In the genomic region with DNA sequence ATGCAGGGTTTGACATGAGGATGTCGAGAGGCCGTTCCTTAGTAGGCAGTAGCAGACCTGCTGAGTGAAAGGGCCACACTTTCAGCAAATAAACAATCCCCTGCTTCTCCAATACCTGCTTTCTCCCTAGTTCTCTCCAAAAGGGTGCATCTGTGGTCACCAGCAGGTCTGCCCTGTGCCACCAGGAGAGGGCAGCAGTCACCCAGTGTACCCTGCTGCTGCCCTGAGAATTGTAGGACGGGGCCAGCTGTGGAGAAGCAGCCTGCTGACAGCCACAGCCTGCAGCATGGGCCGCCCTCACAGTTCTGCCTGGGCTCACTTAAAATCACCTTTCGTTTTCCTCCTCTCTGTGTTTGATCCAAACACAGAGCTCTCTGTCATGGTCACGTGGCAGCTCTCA, we compare ENCODE assay signal across 12 cellular contexts. TPM values are rescaled to one million over a fixed set of nuclear protein-coding genes. Genes with fewer than 3 reads are reported as not detected.
DNase-seq lines count a peak whose midpoint lies in the region; ATAC-seq, FAIRE-seq and TF ChIP-seq lines count a peak whose summit lies in the region.
"Not testable (repeated sequence)": the region's sequence is repeated elsewhere in the genome, so short reads cannot be mapped to it uniquely, and the experiment has no call there.
"Had no signal": no experiment of that assay in that cellular context is flagged by ENCODE, and none has a peak within 500 bp of the region (broad histone marks: within the 10 kb centered on the region; RNA-seq: fewer than 3 reads in every experiment).

No MANE protein-coding gene starts in this region.

- peaks cover 19% of the 10 kb centered on the region for H3K4me1 ChIP-seq in HepG2 (ENCODE audit: insufficient read depth, low read length)

- in situ Hi-C loops in HepG2 (cut with HindIII; ENCODE audit: extremely low pct_ligation_motif_present, low pct_unique_long_range_greater_than_20kb): not testable (repeated sequence)

- not testable (repeated sequence) for H2AFZ ChIP-seq in HepG2 (ENCODE audit: low read length)

- H3K4me3 ChIP-seq in AG10803 (ENCODE audit: low read length); HepG2 (replicated peaks in 1 of 3; ENCODE audit: insufficient read depth in 1 of 3, low read depth in 2 of 3, low read length in 3 of 3): not testable (repeated sequence)

- H3K9me3 Mint-ChIP-seq in activated CD4-positive, alpha-beta memory T cell treated with anti-CD3 and anti-CD28 coated beads, Interleukin-2, amount 10 ng/mL, durations not matched to agents 7 days and 5 days: not testable (repeated sequence)

- peak; percentile 58 for TF ChIP-seq RAD21 in HepG2 (CRISPR knock-in tag; IDR thresholded peaks at IDR 0.05)

- TF ChIP-seq POLR2A in HepG2 (IDR thresholded peaks at IDR 0.05; ENCODE audit: insufficient read depth in 1 of 2, low read depth in 2 of 2, low read length in 2 of 2): not testable (repeated sequence)

- H3K9ac ChIP-seq in HepG2 (ENCODE audit: insufficient read depth, low read depth, low read length): not testable (repeated sequence)

- H3K79me2 ChIP-seq in HepG2 (ENCODE audit: insufficient read depth, low read length): not testable (repeated sequence)

- FAIRE-seq in HepG2 (lab: Jason Lieb, UNC): not testable (repeated sequence)

- not testable (repeated sequence) for BruUV-seq in HepG2 (replicated peaks; lab: Mats Ljungman, UMichigan)

- not testable (repeated sequence) for H3K36me3 Mint-ChIP-seq in activated CD4-positive, alpha-beta memory T cell treated with anti-CD3 and anti-CD28 coated beads, Interleukin-2, amount 10 ng/mL, durations not matched to agents 7 days and 5 days (ENCODE audit: low read depth)

- not testable (repeated sequence) for H4K20me1 ChIP-seq in HepG2 (ENCODE audit: insufficient read depth, low read length)

- not testable (repeated sequence) for H3K4me3 Mint-ChIP-seq in activated CD4-positive, alpha-beta memory T cell treated with anti-CD3 and anti-CD28 coated beads, Interleukin-2, amount 10 ng/mL, durations not matched to agents 7 days and 5 days

- peaks cover 22% of the 10 kb centered on the region for H3K4me1 Mint-ChIP-seq in activated CD4-positive, alpha-beta memory T cell treated with anti-CD3 and anti-CD28 coated beads, Interleukin-2, amount 10 ng/mL, durations not matched to agents 7 days and 5 days

- intact Hi-C loops in HepG2 (cut with micrococcal nuclease; ENCODE audit: unreplicated experiment): not testable (repeated sequence)

- TF ChIP-seq CTCF in AG10803 (conservative IDR thresholded peaks at IDR 0.05; ENCODE audit: low read length) (peak; percentile 48), HepG2 (CRISPR knock-in tag; IDR thresholded peaks at IDR 0.05) (peak; percentile 88)

- H3K4me2 ChIP-seq in HepG2 (ENCODE audit: low read depth, low read length): not testable (repeated sequence)

- ATAC-seq in HepG2: not testable (repeated sequence)

- H3K36me3 ChIP-seq in HepG2 (replicated peaks in 1 of 2; ENCODE audit: control insufficient read depth in 1 of 2, insufficient read depth in 2 of 2, low read length in 2 of 2): not testable (repeated sequence)

- not testable (repeated sequence) for H3K27me3 ChIP-seq in HepG2 (ENCODE audit: control insufficient read depth in 1 of 2, insufficient read depth in 2 of 2, low read length in 2 of 2)

- H3K27me3 Mint-ChIP-seq in activated CD4-positive, alpha-beta memory T cell treated with anti-CD3 and anti-CD28 coated beads, Interleukin-2, amount 10 ng/mL, durations not matched to agents 7 days and 5 days: not testable (repeated sequence)

- not testable (repeated sequence) for H3K27ac Mint-ChIP-seq in activated CD4-positive, alpha-beta memory T cell treated with anti-CD3 and anti-CD28 coated beads, Interleukin-2, amount 10 ng/mL, durations not matched to agents 7 days and 5 days

- DNase-seq in AG10803 (ENCODE audit: low read depth) (peak; percentile 27), LHCN-M2 (ENCODE audit: low read depth) (peak; percentile 14), RPMI8226 (peak; percentile 41), HepG2 (ENCODE audit: low spot score) (peak; percentile 28)
- DNase-seq in activated CD4-positive, alpha-beta memory T cell treated with anti-CD3 and anti-CD28 coated beads, Interleukin-2, amount 10 ng/mL, durations not matched to agents 7 days and 5 days: peak; percentile 54
- peak; percentile 49 to 63 for DNase-seq in activated T-cell treated with anti-CD3 and anti-CD28 coated beads, Interleukin-2, amount 50 U/mL, for 48 hours
- DNase-seq in effector CD4-positive, alpha-beta T cell: peak; percentile 3
- peak; percentile 23 for DNase-seq in stimulated activated CD4-positive, alpha-beta T cell treated with anti-CD3 and anti-CD28 coated beads, Interleukin-15, amount 100 ng/mL, for 24 hours

- CTCF ChIA-PET in activated CD4-positive, alpha-beta memory T cell treated with anti-CD3 and anti-CD28 coated beads, Interleukin-2, amount 10 ng/mL, durations not matched to agents 7 days and 5 days (lab: Charles Lee); HepG2 (lab: Yijun Ruan, JAX; ENCODE audit: low intra/inter-chr PET ratio, low total read pairs): not testable (repeated sequence)

- WGBS in HepG2 (ENCODE audit: low lambda C conversion rate): 3% methylated on average over 2 of the region's 6 CpGs

- H3K9me3 ChIP-seq in HepG2 (ENCODE audit: low read length): not testable (repeated sequence)

- TF ChIP-seq EP300 in HepG2 (IDR thresholded peaks at IDR 0.05; ENCODE audit: low read depth in 2 of 2, low read length in 2 of 2); HepG2 (CRISPR knock-in tag; IDR thresholded peaks at IDR 0.05; ENCODE audit: borderline replicate concordance): not testable (repeated sequence)

- H3K27ac ChIP-seq in HepG2 (ENCODE audit: extremely low read length, insufficient read depth, low read length): not testable (repeated sequence)

- POLR2A ChIA-PET in activated CD4-positive, alpha-beta memory T cell treated with anti-CD3 and anti-CD28 coated beads, Interleukin-2, amount 10 ng/mL, durations not matched to agents 7 days and 5 days (lab: Charles Lee); HepG2 (lab: Yijun Ruan, JAX): not testable (repeated sequence)

RNA-seq across cellular contexts. Expression of gene FAM90A26, which starts 11.8 kb away (rescaled TPM):
- not detected in 2 replicates for total RNA-seq in LHCN-M2 (2014; rRNA removed)
- polyA plus RNA-seq in LHCN-M2 (2012): not detected
- not detected for total RNA-seq in activated CD4-positive, alpha-beta memory T cell treated with anti-CD3 and anti-CD28 coated beads, Interleukin-2, amount 10 ng/mL, durations not matched to agents 7 days and 5 days
- not detected in 2 replicates for total RNA-seq in HepG2 (2016; rRNA removed; fragmentation: Illumina TruSeq; extraction: Trizol)
- total RNA-seq in HepG2 (2016; cell fraction: cytosol; rRNA removed; fragmentation: Illumina TruSeq; extraction: Trizol; ENCODE audit: low read depth): not detected in 2 replicates
- total RNA-seq in HepG2 (2016; cell fraction: insoluble cytoplasmic fraction; rRNA removed; fragmentation: Illumina TruSeq; extraction: Trizol): not detected in 2 replicates
- not detected in 2 replicates for total RNA-seq in HepG2 (2016; cell fraction: membrane; rRNA removed; fragmentation: Illumina TruSeq; extraction: Trizol)
- total RNA-seq in HepG2 (2016; cell fraction: nucleus; rRNA removed; fragmentation: Illumina TruSeq; extraction: Trizol): not detected in 2 replicates
- not detected in 2 replicates for polyA plus RNA-seq in HepG2 (2011; rRNA removed)
- not detected in 2 replicates for polyA plus RNA-seq in HepG2 (2011; cell fraction: cytosol; rRNA removed)
- not detected in 2 replicates for polyA plus RNA-seq in HepG2 (2011; cell fraction: nucleus; rRNA removed)
- not detected in 2 replicates for polyA plus RNA-seq in HepG2 (2012)
- polyA plus RNA-seq in HepG2 (2016; cell fraction: cytosol; fragmentation: Illumina TruSeq; extraction: Trizol; ENCODE audit: low read depth): not detected in 2 replicates
- polyA plus RNA-seq in HepG2 (2016; cell fraction: insoluble cytoplasmic fraction; fragmentation: Illumina TruSeq; extraction: Trizol; ENCODE audit: low read depth): not detected in 2 replicates
- polyA plus RNA-seq in HepG2 (2016; cell fraction: membrane; fragmentation: Illumina TruSeq; extraction: Trizol; ENCODE audit: low read depth): not detected in 2 replicates
- not detected in 2 replicates for polyA plus RNA-seq in HepG2 (2016; cell fraction: nucleus; fragmentation: Illumina TruSeq; extraction: Trizol; ENCODE audit: insufficient read depth, low read depth)
- polyA minus RNA-seq in HepG2 (2011; rRNA and poly(A)+ RNA removed; ENCODE audit: low replicate concordance): not detected in 2 replicates
- not detected in 2 replicates for polyA minus RNA-seq in HepG2 (2011; cell fraction: cytosol; rRNA and poly(A)+ RNA removed)
- polyA minus RNA-seq in HepG2 (2011; cell fraction: nucleus; rRNA and poly(A)+ RNA removed): not detected in 2 replicates
- total RNA-seq: Daoy, GM23338, K562 had no signal
- polyA plus RNA-seq: A549, K562 had no signal

RNA-seq across cellular contexts. Expression of gene USP17L10, which starts 52.1 kb away (rescaled TPM):
- total RNA-seq in LHCN-M2 (2014; rRNA removed): not detected in 2 replicates
- not detected for polyA plus RNA-seq in LHCN-M2 (2012)
- not detected for total RNA-seq in activated CD4-positive, alpha-beta memory T cell treated with anti-CD3 and anti-CD28 coated beads, Interleukin-2, amount 10 ng/mL, durations not matched to agents 7 days and 5 days
- total RNA-seq in HepG2 (2016; rRNA removed; fragmentation: Illumina TruSeq; extraction: Trizol): not detected in 2 replicates
- total RNA-seq in HepG2 (2016; cell fraction: cytosol; rRNA removed; fragmentation: Illumina TruSeq; extraction: Trizol; ENCODE audit: low read depth): not detected in 2 replicates
- not detected in 2 replicates for total RNA-seq in HepG2 (2016; cell fraction: insoluble cytoplasmic fraction; rRNA removed; fragmentation: Illumina TruSeq; extraction: Trizol)
- total RNA-seq in HepG2 (2016; cell fraction: membrane; rRNA removed; fragmentation: Illumina TruSeq; extraction: Trizol): not detected in 2 replicates
- not detected in 2 replicates for total RNA-seq in HepG2 (2016; cell fraction: nucleus; rRNA removed; fragmentation: Illumina TruSeq; extraction: Trizol)
- polyA plus RNA-seq in HepG2 (2011; rRNA removed): not detected in 2 replicates
- polyA plus RNA-seq in HepG2 (2011; cell fraction: cytosol; rRNA removed): not detected in 2 replicates
- polyA plus RNA-seq in HepG2 (2011; cell fraction: nucleus; rRNA removed): not detected in 2 replicates
- polyA plus RNA-seq in HepG2 (2012): not detected in 2 replicates
- polyA plus RNA-seq in HepG2 (2016; cell fraction: cytosol; fragmentation: Illumina TruSeq; extraction: Trizol; ENCODE audit: low read depth): not detected in 2 replicates
- polyA plus RNA-seq in HepG2 (2016; cell fraction: insoluble cytoplasmic fraction; fragmentation: Illumina TruSeq; extraction: Trizol; ENCODE audit: low read depth): not detected in 2 replicates
- not detected in 2 replicates for polyA plus RNA-seq in HepG2 (2016; cell fraction: membrane; fragmentation: Illumina TruSeq; extraction: Trizol; ENCODE audit: low read depth)
- not detected in 2 replicates for polyA plus RNA-seq in HepG2 (2016; cell fraction: nucleus; fragmentation: Illumina TruSeq; extraction: Trizol; ENCODE audit: insufficient read depth, low read depth)
- polyA minus RNA-seq in HepG2 (2011; rRNA and poly(A)+ RNA removed; ENCODE audit: low replicate concordance): not detected in 2 replicates
- not detected in 2 replicates for polyA minus RNA-seq in HepG2 (2011; cell fraction: cytosol; rRNA and poly(A)+ RNA removed)
- not detected in 2 replicates for polyA minus RNA-seq in HepG2 (2011; cell fraction: nucleus; rRNA and poly(A)+ RNA removed)
- total RNA-seq: Daoy, GM23338, K562 had no signal
- polyA plus RNA-seq: A549, GM23338, K562 had no signal

RNA-seq across cellular contexts. Expression of gene USP17L11, which starts 56.8 kb away (rescaled TPM):
- total RNA-seq in LHCN-M2 (2014; rRNA removed) (not detected in 2 replicates), HepG2 (2016; rRNA removed; fragmentation: Illumina TruSeq; extraction: Trizol) (not detected in 2 replicates)
- not detected for polyA plus RNA-seq in LHCN-M2 (2012)
- not detected for total RNA-seq in activated CD4-positive, alpha-beta memory T cell treated with anti-CD3 and anti-CD28 coated beads, Interleukin-2, amount 10 ng/mL, durations not matched to agents 7 days and 5 days
- total RNA-seq in HepG2 (2016; cell fraction: cytosol; rRNA removed; fragmentation: Illumina TruSeq; extraction: Trizol; ENCODE audit: low read depth): not detected in 2 replicates
- total RNA-seq in HepG2 (2016; cell fraction: insoluble cytoplasmic fraction; rRNA removed; fragmentation: Illumina TruSeq; extraction: Trizol): not detected in 2 replicates
- total RNA-seq in HepG2 (2016; cell fraction: membrane; rRNA removed; fragmentation: Illumina TruSeq; extraction: Trizol): not detected in 2 replicates
- not detected in 2 replicates for total RNA-seq in HepG2 (2016; cell fraction: nucleus; rRNA removed; fragmentation: Illumina TruSeq; extraction: Trizol)
- not detected in 2 replicates for polyA plus RNA-seq in HepG2 (2011; rRNA removed)
- polyA plus RNA-seq in HepG2 (2011; cell fraction: cytosol; rRNA removed): not detected in 2 replicates
- polyA plus RNA-seq in HepG2 (2011; cell fraction: nucleus; rRNA removed): not detected in 2 replicates
- polyA plus RNA-seq in HepG2 (2012): not detected in 2 replicates
- polyA plus RNA-seq in HepG2 (2016; cell fraction: cytosol; fragmentation: Illumina TruSeq; extraction: Trizol; ENCODE audit: low read depth): not detected in 2 replicates
- not detected in 2 replicates for polyA plus RNA-seq in HepG2 (2016; cell fraction: insoluble cytoplasmic fraction; fragmentation: Illumina TruSeq; extraction: Trizol; ENCODE audit: low read depth)
- polyA plus RNA-seq in HepG2 (2016; cell fraction: membrane; fragmentation: Illumina TruSeq; extraction: Trizol; ENCODE audit: low read depth): not detected in 2 replicates
- polyA plus RNA-seq in HepG2 (2016; cell fraction: nucleus; fragmentation: Illumina TruSeq; extraction: Trizol; ENCODE audit: insufficient read depth, low read depth): not detected in 2 replicates
- polyA minus RNA-seq in HepG2 (2011; rRNA and poly(A)+ RNA removed; ENCODE audit: low replicate concordance): not detected in 2 replicates
- polyA minus RNA-seq in HepG2 (2011; cell fraction: cytosol; rRNA and poly(A)+ RNA removed): not detected in 2 replicates
- not detected in 2 replicates for polyA minus RNA-seq in HepG2 (2011; cell fraction: nucleus; rRNA and poly(A)+ RNA removed)
- total RNA-seq: Daoy, GM23338, K562 had no signal
- polyA plus RNA-seq: A549, GM23338, K562 had no signal

Comparison
In these comparisons a context has a peak if more than half of its experiments do, and no peak if none do; other contexts are left out.
1. DNase-seq: peak in every context shown above with its lines; median percentile 56 in activated T-cell treated with anti-CD3 and anti-CD28 coated beads, Interleukin-2, amount 50 U/mL, for 48 hours; 54 in activated CD4-positive, alpha-beta memory T cell treated with anti-CD3 and anti-CD28 coated beads, Interleukin-2, amount 10 ng/mL, durations not matched to agents 7 days and 5 days; 41 in RPMI8226; 28 in HepG2; 27 in AG10803; 23 in stimulated activated CD4-positive, alpha-beta T cell treated with anti-CD3 and anti-CD28 coated beads, Interleukin-15, amount 100 ng/mL, for 24 hours; 14 in LHCN-M2; 3 in effector CD4-positive, alpha-beta T cell.